In genomic region chr5:113056988-113057387, GRCh38 we compare ENCODE assay signal across 23 cellular contexts.
DNase-seq lines count a peak whose midpoint lies in the region; ATAC-seq and TF ChIP-seq lines count a peak whose summit lies in the region.
"Had no signal": no experiment of that assay in that cellular context is flagged by ENCODE, and none has a peak within 500 bp of the region (broad histone marks: within the 10 kb centered on the region; RNA-seq: fewer than 3 reads in every experiment).

No MANE protein-coding gene starts in this region.

- POLR2A ChIA-PET in RWPE1 (lab: Yijun Ruan, JAX; ENCODE audit: low non-redundant PET) = no interaction called here

- no peak overlapping the region for H2AFZ ChIP-seq in trophoblast cell (ENCODE audit: insufficient read depth, low read length, poor library complexity)

- H4K91ac ChIP-seq in trophoblast cell (ENCODE audit: low read depth, low read length) = no peak overlapping the region

- peak overlapping the region; percentile 27 for H3K14ac ChIP-seq in trophoblast cell (ENCODE audit: low read length)

- no peak for TF ChIP-seq CTCF in RWPE1 (conservative IDR thresholded peaks at IDR 0.05; ENCODE audit: low read depth)
- no peak for TF ChIP-seq CTCF in endodermal cell (conservative IDR thresholded peaks at IDR 0.05)
- no peak for TF ChIP-seq CTCF in type B pancreatic cell (conservative IDR thresholded peaks at IDR 0.05)
- no peak for TF ChIP-seq CTCF in right lobe of liver (IDR thresholded peaks at IDR 0.05)

- H3K27ac Mint-ChIP-seq in endodermal cell (no peak overlapping the region), type B pancreatic cell (no peak overlapping the region)
- H3K27ac Mint-ChIP-seq: activated CD4-positive, alpha-beta T cell treated with anti-CD3 and anti-CD28 coated beads for 36 hours; activated naive CD8-positive, alpha-beta T cell; memory B cell; stimulated activated naive B cell treated with anti-CD40 and anti-IgM and Interleukin-4, amounts not matched to agents 10 μg/mL and 1 μg/mL and 100 μg/mL, for 72 hours had no signal

- H2BK12ac ChIP-seq in trophoblast cell (ENCODE audit: low read length) = peak overlapping the region; percentile 6

- H3K9ac ChIP-seq in endodermal cell (ENCODE audit: extremely low read depth, low read length, poor library complexity, severe bottlenecking) (no peak overlapping the region), trophoblast cell (ENCODE audit: low read length) (no peak overlapping the region)

- no peak overlapping the region for H3K4me3 Mint-ChIP-seq in endodermal cell
- no peak overlapping the region for H3K4me3 Mint-ChIP-seq in type B pancreatic cell
- H3K4me3 Mint-ChIP-seq: activated CD4-positive, alpha-beta T cell treated with anti-CD3 and anti-CD28 coated beads for 36 hours; activated naive CD8-positive, alpha-beta T cell; memory B cell; naive B cell; stimulated activated naive B cell treated with anti-CD40 and anti-IgM and Interleukin-4, amounts not matched to agents 10 μg/mL and 1 μg/mL and 100 μg/mL, for 72 hours had no signal

- H3K27ac ChIP-seq in RWPE1 (peak overlapping the region; percentile 58), endodermal cell (ENCODE audit: low read depth, low read length) (peak overlapping the region; percentile 16), trophoblast cell (ENCODE audit: low read depth, low read length) (no peak overlapping the region), right lobe of liver (no peak overlapping the region)
- H3K27ac ChIP-seq: esophagus muscularis mucosa, gastrocnemius medialis, pancreas, transverse colon had no signal

- H2BK120ac ChIP-seq in trophoblast cell (ENCODE audit: insufficient read depth, low read length, poor library complexity) = no peak overlapping the region

- H3K27me3 ChIP-seq in endodermal cell (ENCODE audit: control insufficient read depth, insufficient read depth, low read length, poor library complexity, severe bottlenecking) = no peaks in the 10 kb centered on the region
- H3K27me3 ChIP-seq in trophoblast cell (ENCODE audit: insufficient read depth, low read length) = no peaks in the 10 kb centered on the region
- H3K27me3 ChIP-seq in right lobe of liver = no peaks in the 10 kb centered on the region
- H3K27me3 ChIP-seq: esophagus muscularis mucosa, gastrocnemius medialis, pancreas, transverse colon had no signal

- TF ChIP-seq POLR2A in right lobe of liver (IDR thresholded peaks at IDR 0.05) = no peak

- no peak overlapping the region for H3K4ac ChIP-seq in trophoblast cell (ENCODE audit: low read depth, low read length)

- H3K27me3 Mint-ChIP-seq in endodermal cell (ENCODE audit: insufficient read depth) (no peaks in the 10 kb centered on the region), type B pancreatic cell (no peaks in the 10 kb centered on the region)
- H3K27me3 Mint-ChIP-seq: activated CD4-positive, alpha-beta T cell treated with anti-CD3 and anti-CD28 coated beads for 36 hours; activated naive CD8-positive, alpha-beta T cell had no signal

- in situ Hi-C loops in KBM-7 (cut with MboI; ENCODE audit: low pct_unique_long_range_greater_than_20kb, low sequenced_read_pairs) = no loop called here

- H3K4me3 ChIP-seq in endodermal cell (ENCODE audit: low read length) (no peak overlapping the region), trophoblast cell (ENCODE audit: low read depth, low read length) (no peak overlapping the region), right lobe of liver (no peak overlapping the region)
- H3K4me3 ChIP-seq: esophagus muscularis mucosa, gastrocnemius medialis, HAP-1, pancreas, transverse colon had no signal

- no peak overlapping the region for H4K12ac ChIP-seq in trophoblast cell (ENCODE audit: low read depth, low read length)

- H3K9me3 ChIP-seq in endodermal cell (ENCODE audit: control insufficient read depth, low read length) (no peaks in the 10 kb centered on the region), trophoblast cell (ENCODE audit: insufficient read depth, low read depth, low read length) (no peaks in the 10 kb centered on the region), right lobe of liver (no peaks in the 10 kb centered on the region)
- H3K9me3 ChIP-seq: esophagus muscularis mucosa, gastrocnemius medialis, HAP-1, pancreas, transverse colon had no signal

- H3K79me1 ChIP-seq in trophoblast cell (ENCODE audit: low read length) = peaks cover 20% of the 10 kb centered on the region

- no peak overlapping the region for H2AK5ac ChIP-seq in trophoblast cell (ENCODE audit: low read length)

- WGBS in endodermal cell (ENCODE audit: insufficient coverage in 1 of 2, insufficient read length in 1 of 2), 2 experiments = 95 to 97% methylated on average over 4 to 5 of the region's 5 CpGs
- no CpG with 5 or more reads among the region's 5 CpGs for WGBS in trophoblast cell (ENCODE audit: extremely low coverage, insufficient coverage, insufficient read length)
- WGBS in right lobe of liver (ENCODE audit: insufficient coverage, low coverage, low lambda C conversion rate, missing lambda C conversion rate) = 83% methylated on average over 5 of the region's 5 CpGs

- no peak overlapping the region for H3K23ac ChIP-seq in trophoblast cell (ENCODE audit: low read length)

- H3K36me3 ChIP-seq in endodermal cell (ENCODE audit: control insufficient read depth, insufficient read depth, low read length) (peaks cover 98% of the 10 kb centered on the region), trophoblast cell (ENCODE audit: control insufficient read depth in 1 of 2, insufficient read depth in 2 of 2, low read length in 2 of 2) (no peaks in the 10 kb centered on the region), right lobe of liver (peaks cover 0 to 64% (median 9%) of the 10 kb centered on the region in 4 donors)
- H3K36me3 ChIP-seq: gastrocnemius medialis, HAP-1, pancreas, transverse colon had no signal

- peak overlapping the region; percentile 29 for H3K18ac ChIP-seq in trophoblast cell (ENCODE audit: low read length)

- CTCF ChIA-PET in RWPE1 (lab: Yijun Ruan, JAX) = no interaction called here

- H4K8ac ChIP-seq in trophoblast cell (ENCODE audit: low read depth, low read length) = no peak overlapping the region

- no peaks in the 10 kb centered on the region for H3K4me1 ChIP-seq in endodermal cell (ENCODE audit: control insufficient read depth, insufficient read depth, low read length)
- peaks cover 24 to 27% of the 10 kb centered on the region in 2 experiments for H3K4me1 ChIP-seq in trophoblast cell (ENCODE audit: control insufficient read depth in 1 of 2, insufficient read depth in 2 of 2, low read length in 2 of 2)
- H3K4me1 ChIP-seq in right lobe of liver = no peaks in the 10 kb centered on the region
- H3K4me1 ChIP-seq: gastrocnemius medialis, pancreas, transverse colon had no signal

- H2BK5ac ChIP-seq in trophoblast cell (ENCODE audit: low read depth, low read length, poor library complexity) = no peak overlapping the region

- no peak overlapping the region for H3K4me2 ChIP-seq in trophoblast cell (ENCODE audit: low read length)

- H3K79me2 ChIP-seq in trophoblast cell (ENCODE audit: control insufficient read depth, insufficient read depth, low read length, poor library complexity) = peaks cover 2% of the 10 kb centered on the region

- peaks cover 85% of the 10 kb centered on the region for H3K36me3 Mint-ChIP-seq in endodermal cell (ENCODE audit: low read depth)
- peaks cover 3% of the 10 kb centered on the region for H3K36me3 Mint-ChIP-seq in type B pancreatic cell
- H3K36me3 Mint-ChIP-seq: activated naive CD8-positive, alpha-beta T cell; memory B cell; naive B cell; stimulated activated naive B cell treated with anti-CD40 and anti-IgM and Interleukin-4, amounts not matched to agents 10 μg/mL and 1 μg/mL and 100 μg/mL, for 72 hours had no signal

- H3K4me1 Mint-ChIP-seq in endodermal cell = no peaks in the 10 kb centered on the region
- peaks cover 34% of the 10 kb centered on the region for H3K4me1 Mint-ChIP-seq in type B pancreatic cell (ENCODE audit: unreplicated experiment)

- DNase-seq in KBM-7 (peak; percentile 85), RWPE1 (ENCODE audit: low spot score) (no peak), endodermal cell (no peak), trophoblast cell (no peak), type B pancreatic cell (ENCODE audit: extremely low spot score, unreplicated experiment) (no peak), right lobe of liver (no peak)
- DNase-seq: activated CD4-positive, alpha-beta T cell treated with anti-CD3 and anti-CD28 coated beads for 36 hours; DND-41; effector CD8-positive, alpha-beta T cell; gastrocnemius medialis; naive B cell; NCI-H1417 treated with DMSO at 0.1 percent for 48 hours; NCI-H2171; pancreas; PC-3; stimulated activated naive B cell treated with anti-CD40 and anti-IgM and Interleukin-4, amounts not matched to agents 10 μg/mL and 1 μg/mL and 100 μg/mL, for 72 hours; transverse colon had no signal

- H3K9me3 Mint-ChIP-seq in endodermal cell (no peaks in the 10 kb centered on the region), type B pancreatic cell (no peaks in the 10 kb centered on the region)
- H3K9me3 Mint-ChIP-seq: memory B cell; stimulated activated naive B cell treated with anti-CD40 and anti-IgM and Interleukin-4, amounts not matched to agents 10 μg/mL and 1 μg/mL and 100 μg/mL, for 72 hours had no signal

- intact Hi-C loops in right lobe of liver (cut with DNase I) = no loop called here

- no peak for ATAC-seq in GM21515 (IDR thresholded peaks at IDR 0.05; ENCODE audit: unreplicated experiment)
- no peak for ATAC-seq in right lobe of liver
- ATAC-seq in HG03439 (IDR thresholded peaks at IDR 0.05; ENCODE audit: unreplicated experiment) = no peak
- ATAC-seq: activated CD4-positive, alpha-beta T cell treated with anti-CD3 and anti-CD28 coated beads for 36 hours; gastrocnemius medialis; PC-3; stimulated activated naive B cell treated with anti-CD40 and anti-IgM and Interleukin-4, amounts not matched to agents 10 μg/mL and 1 μg/mL and 100 μg/mL, for 72 hours had no signal

Comparison
In these comparisons a context has a peak if more than half of its experiments do, and no peak if none do; other contexts are left out.
1. H3K27ac ChIP-seq: peak in RWPE1 (single experiment) and endodermal cell (single experiment); none in trophoblast cell (single experiment) and right lobe of liver (0 of 3).